Comparison of ENCODE assay signal across 10 cellular contexts in the genomic region with DNA sequence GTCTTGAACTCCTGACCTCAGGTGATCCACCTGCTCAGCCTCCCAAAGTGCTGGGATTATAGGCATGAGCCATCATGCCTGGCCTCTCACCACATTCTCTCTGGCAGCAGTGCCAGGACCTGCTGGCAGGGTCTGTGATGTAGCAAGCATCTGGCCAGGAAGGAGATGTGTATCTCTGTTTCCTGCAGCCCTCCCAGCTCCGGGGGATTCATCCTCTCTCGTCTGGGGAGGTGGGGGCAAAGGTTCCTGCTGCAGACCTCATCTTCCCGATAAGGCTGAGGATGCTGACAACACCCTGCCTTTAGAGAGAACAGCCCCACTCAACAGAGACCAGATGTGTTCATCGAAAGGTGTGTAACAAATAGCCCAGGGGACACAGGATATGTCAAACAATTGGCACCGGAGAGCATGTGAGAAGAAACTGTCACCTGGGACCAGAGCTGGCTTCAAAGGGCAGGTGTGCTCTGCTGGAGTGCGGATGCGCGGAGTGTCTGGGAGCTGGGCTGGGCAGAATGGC.
DNase-seq lines count a peak whose midpoint lies in the region; ATAC-seq and TF ChIP-seq lines count a peak whose summit lies in the region.
"Had no signal": no experiment of that assay in that cellular context is flagged by ENCODE, and none has a peak within 500 bp of the region (broad histone marks: within the 10 kb centered on the region; RNA-seq: fewer than 3 reads in every experiment).

No MANE protein-coding gene starts in this region.

- peaks cover 31% of the 10 kb centered on the region for H3K4me1 Mint-ChIP-seq in central memory CD8-positive, alpha-beta T cell

- H3K4me3 ChIP-seq in DOHH2 (ENCODE audit: low read length): peak overlapping the region; percentile 19

- H3K27me3 ChIP-seq in DOHH2 (ENCODE audit: control insufficient read depth, low read length): no peaks in the 10 kb centered on the region

- no peaks in the 10 kb centered on the region for H3K9me3 Mint-ChIP-seq in central memory CD8-positive, alpha-beta T cell

- H4K20me1 ChIP-seq in DOHH2 (ENCODE audit: control insufficient read depth, insufficient read depth, low read depth, low read length): no peaks in the 10 kb centered on the region

- H3K36me3 ChIP-seq in DOHH2 (ENCODE audit: control insufficient read depth, low read length): peaks cover 22% of the 10 kb centered on the region

- DNase-seq in NCI-H1092 treated with DMSO at 0.1 percent for 48 hours (lab: John Stamatoyannopoulos, UW): peak; percentile 44
- no peak for DNase-seq in NCI-H1092 (lab: John Stamatoyannopoulos, UW)
- peak; percentile 71 for DNase-seq in NCI-H748 (lab: John Stamatoyannopoulos, UW; ENCODE audit: unreplicated experiment)
- no peak for DNase-seq in central memory CD8-positive, alpha-beta T cell (ENCODE audit: low spot score in 2 of 2)
- DNase-seq in stimulated activated CD4-positive, alpha-beta T cell treated with anti-CD3 and anti-CD28 coated beads, Interleukin-15, amount 100 ng/mL, for 24 hours: no peak
- DNase-seq in D341Med (ENCODE audit: low spot score): no peak
- no peak for DNase-seq in caudate nucleus (lab: John Stamatoyannopoulos, UW)
- DNase-seq: cortex of kidney had no signal

- no peak overlapping the region for H3K27ac Mint-ChIP-seq in central memory CD8-positive, alpha-beta T cell (ENCODE audit: low read depth)
- H3K27ac Mint-ChIP-seq: memory B cell had no signal

- ATAC-seq in central memory CD8-positive, alpha-beta T cell (replicated peaks; ENCODE audit: extremely low read depth, poor library complexity, severe bottlenecking): no peak

- no peak for TF ChIP-seq CTCF in DOHH2 (IDR thresholded peaks at IDR 0.05; ENCODE audit: low read depth, low read length, poor library complexity, severe bottlenecking)

- H3K4me2 ChIP-seq in DOHH2 (ENCODE audit: low read length): peak overlapping the region; percentile 48

- H3K79me2 ChIP-seq in DOHH2 (ENCODE audit: control insufficient read depth, low read length): peaks cover 27% of the 10 kb centered on the region

- H3K27me3 Mint-ChIP-seq in central memory CD8-positive, alpha-beta T cell: peaks cover 11% of the 10 kb centered on the region

- H3K9me2 ChIP-seq in DOHH2 (replicated peaks; ENCODE audit: control insufficient read depth, low read length): no peaks in the 10 kb centered on the region

- peaks cover 21% of the 10 kb centered on the region for H3K36me3 Mint-ChIP-seq in central memory CD8-positive, alpha-beta T cell (ENCODE audit: insufficient read depth)

- H3F3A ChIP-seq in DOHH2 (ENCODE audit: control insufficient read depth, insufficient read depth): peaks cover 8% of the 10 kb centered on the region

- H3K4me1 ChIP-seq in DOHH2 (ENCODE audit: control insufficient read depth, low read length): peaks cover 54% of the 10 kb centered on the region

- H3K9me3 ChIP-seq in DOHH2 (ENCODE audit: control insufficient read depth, insufficient read depth, low read length): no peaks in the 10 kb centered on the region

- H3K4me3 Mint-ChIP-seq in central memory CD8-positive, alpha-beta T cell: peak overlapping the region; percentile 31
- H3K4me3 Mint-ChIP-seq: memory B cell had no signal

- no peak overlapping the region for H3K27ac ChIP-seq in DOHH2 (ENCODE audit: low read depth, low read length)
- H3K27ac ChIP-seq in caudate nucleus (ENCODE audit: low read depth, low read length): no peak overlapping the region

Comparison
In these comparisons a context has a peak if more than half of its experiments do, and no peak if none do; other contexts are left out.
1. DNase-seq: peak in NCI-H1092 treated with DMSO at 0.1 percent for 48 hours (single experiment) and NCI-H748 (single experiment); none in NCI-H1092 (single experiment), central memory CD8-positive, alpha-beta T cell (0 of 2), stimulated activated CD4-positive, alpha-beta T cell treated with anti-CD3 and anti-CD28 coated beads, Interleukin-15, amount 100 ng/mL, for 24 hours (single experiment), D341Med (single experiment) and caudate nucleus (0 of 61).